Comparison of ENCODE assay signal across 19 cellular contexts in the genomic region with DNA sequence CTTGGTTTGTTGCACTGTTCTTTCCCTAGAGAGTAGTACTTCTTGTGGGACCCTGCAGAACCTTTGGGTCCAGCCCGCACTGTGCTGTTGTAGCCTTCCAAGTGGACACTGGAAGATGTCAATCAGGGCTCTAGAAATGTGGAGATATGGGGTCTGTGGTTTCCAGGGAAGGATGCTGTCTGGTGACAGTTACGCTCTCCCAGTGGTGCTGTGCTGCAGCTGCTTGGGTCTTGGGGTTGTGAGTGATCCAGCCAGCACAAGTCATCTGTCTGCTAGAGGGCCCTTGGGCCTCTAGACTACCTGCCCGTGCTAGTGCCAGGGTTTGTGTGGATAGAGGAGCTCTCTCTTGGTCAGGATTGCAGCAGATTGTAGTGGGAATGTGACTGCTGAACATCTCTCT.
"Had no signal": no experiment of that assay in that cellular context is flagged by ENCODE, and none has a peak within 500 bp of the region (broad histone marks: within the 10 kb centered on the region; RNA-seq: fewer than 3 reads in every experiment).

No MANE protein-coding gene starts in this region.

- H3K4me3 ChIP-seq: sigmoid colon, transverse colon had no signal

- H3K27me3 ChIP-seq: gastrocnemius medialis, sigmoid colon, transverse colon had no signal

- H3K4me3 Mint-ChIP-seq: activated CD4-positive, alpha-beta T cell treated with anti-CD3 and anti-CD28 coated beads, Interleukin-2, amount 10 ng/mL, durations not matched to agents 24 days and 14 days; activated CD8-positive, alpha-beta T cell treated with anti-CD3 and anti-CD28 coated beads, Interleukin-2, amount 10 ng/mL, durations not matched to agents 7 days and 5 days; brain; T-helper 2 cell treated with Interferon-gamma antibody and Interleukin-4, amounts not matched to agents 5 μg/mL and 100 μg/mL, for 36 hours had no signal

- H3K4me1 Mint-ChIP-seq: activated CD4-positive, alpha-beta T cell treated with anti-CD3 and anti-CD28 coated beads, Interleukin-2, amount 10 ng/mL, durations not matched to agents 24 days and 14 days had no signal

- ATAC-seq: activated CD8-positive, alpha-beta T cell treated with anti-CD3 and anti-CD28 coated beads, Interleukin-2, amount 10 ng/mL, durations not matched to agents 7 days and 5 days; activated naive CD4-positive, alpha-beta T cell treated with anti-CD3 and anti-CD28 coated beads, Interleukin-2, amount 50 U/mL, for 72 hours had no signal

- H3K27ac Mint-ChIP-seq: activated CD4-positive, alpha-beta T cell treated with anti-CD3 and anti-CD28 coated beads, Interleukin-2, amount 10 ng/mL, durations not matched to agents 24 days and 14 days; activated CD8-positive, alpha-beta T cell treated with anti-CD3 and anti-CD28 coated beads, Interleukin-2, amount 10 ng/mL, durations not matched to agents 7 days and 5 days; activated naive CD4-positive, alpha-beta T cell treated with anti-CD3 and anti-CD28 coated beads, Interleukin-2, amount 50 U/mL, for 72 hours; T-helper 2 cell treated with Interferon-gamma antibody and Interleukin-4, amounts not matched to agents 5 μg/mL and 100 μg/mL, for 36 hours had no signal

- DNase-seq: activated CD4-positive, alpha-beta T cell treated with anti-CD3 and anti-CD28 coated beads, Interleukin-2, amount 10 ng/mL, durations not matched to agents 24 days and 14 days; activated CD4-positive, CD25-positive, alpha-beta regulatory T cell; activated CD8-positive, alpha-beta memory T cell treated with anti-CD3 and anti-CD28 coated beads, Interleukin-2, amount 50 U/mL, for 4 hours; activated CD8-positive, alpha-beta T cell treated with anti-CD3 and anti-CD28 coated beads, Interleukin-2, amount 10 ng/mL, durations not matched to agents 7 days and 5 days; activated effector memory CD4-positive, alpha-beta T cell treated with anti-CD3 and anti-CD28 coated beads, Interleukin-2, amount 50 U/mL, for 16 hours; activated T-cell treated with anti-CD3 and anti-CD28 coated beads, Interleukin-2, amount 50 U/mL, for 48 hours; amygdala; effector CD8-positive, alpha-beta T cell; hippocampal formation; kidney; mesendoderm; sigmoid colon; stimulated activated CD4-positive, alpha-beta T cell treated with anti-CD3 and anti-CD28 coated beads, Interleukin-12 subunit alpha, Interleukin-12 subunit beta, amount 100 ng/mL, for 4 hours; stimulated activated CD4-positive, alpha-beta T cell treated with anti-CD3 and anti-CD28 coated beads, Interleukin-2, amount 100 ng/mL, for 24 hours; transverse colon had no signal

- H3K36me3 ChIP-seq: gastrocnemius medialis, sigmoid colon, transverse colon had no signal
